1 cellular context compared by ENCODE assay signal in the genomic region with DNA sequence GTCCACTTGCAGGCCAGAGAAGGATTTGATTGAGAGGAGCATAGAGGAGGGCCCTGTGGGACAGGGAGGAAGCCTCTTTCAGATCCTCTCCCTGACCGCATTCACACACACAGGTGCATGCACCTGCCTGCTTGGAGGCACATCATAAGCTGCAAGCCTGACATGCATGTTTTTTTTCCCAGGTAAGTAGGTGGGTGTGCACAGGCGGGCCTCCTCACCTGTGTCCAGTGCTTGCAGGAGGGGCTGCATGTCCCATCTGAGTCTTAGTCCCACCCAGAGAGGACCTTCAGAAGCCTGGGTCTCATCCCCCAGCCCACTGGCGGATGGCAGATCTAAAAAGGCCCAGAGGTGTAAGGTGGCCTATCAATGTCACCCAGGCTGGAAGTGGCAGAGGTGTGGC.
TF ChIP-seq lines count a peak whose summit lies in the region.

No MANE protein-coding gene starts in this region.

TF ChIP-seq in HepG2, 621 proteins besides CTCF, POLR2A, EP300 and RAD21 (continued from another document):
- TF ChIP-seq, protein P1, sequence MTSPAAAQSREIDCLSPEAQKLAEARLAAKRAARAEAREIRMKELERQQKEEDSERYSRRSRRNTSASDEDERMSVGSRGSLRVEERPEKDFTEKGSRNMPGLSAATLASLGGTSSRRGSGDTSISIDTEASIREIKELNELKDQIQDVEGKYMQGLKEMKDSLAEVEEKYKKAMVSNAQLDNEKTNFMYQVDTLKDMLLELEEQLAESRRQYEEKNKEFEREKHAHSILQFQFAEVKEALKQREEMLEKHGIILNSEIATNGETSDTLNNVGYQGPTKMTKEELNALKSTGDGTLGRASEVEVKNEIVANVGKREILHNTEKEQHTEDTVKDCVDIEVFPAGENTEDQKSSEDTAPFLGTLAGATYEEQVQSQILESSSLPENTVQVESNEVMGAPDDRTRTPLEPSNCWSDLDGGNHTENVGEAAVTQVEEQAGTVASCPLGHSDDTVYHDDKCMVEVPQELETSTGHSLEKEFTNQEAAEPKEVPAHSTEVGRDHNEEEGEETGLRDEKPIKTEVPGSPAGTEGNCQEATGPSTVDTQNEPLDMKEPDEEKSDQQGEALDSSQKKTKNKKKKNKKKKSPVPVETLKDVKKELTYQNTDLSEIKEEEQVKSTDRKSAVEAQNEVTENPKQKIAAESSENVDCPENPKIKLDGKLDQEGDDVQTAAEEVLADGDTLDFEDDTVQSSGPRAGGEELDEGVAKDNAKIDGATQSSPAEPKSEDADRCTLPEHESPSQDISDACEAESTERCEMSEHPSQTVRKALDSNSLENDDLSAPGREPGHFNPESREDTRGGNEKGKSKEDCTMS (CRISPR knock-in tag; conservative IDR thresholded peaks at IDR 0.05), result no peak
- TF ChIP-seq ZNF567 (CRISPR knock-in tag; IDR thresholded peaks at IDR 0.05; ENCODE audit: borderline replicate concordance) (no peak), GATA4 (IDR thresholded peaks at IDR 0.05; ENCODE audit: borderline replicate concordance, low read depth) (no peak)
- TF ChIP-seq, protein P2, sequence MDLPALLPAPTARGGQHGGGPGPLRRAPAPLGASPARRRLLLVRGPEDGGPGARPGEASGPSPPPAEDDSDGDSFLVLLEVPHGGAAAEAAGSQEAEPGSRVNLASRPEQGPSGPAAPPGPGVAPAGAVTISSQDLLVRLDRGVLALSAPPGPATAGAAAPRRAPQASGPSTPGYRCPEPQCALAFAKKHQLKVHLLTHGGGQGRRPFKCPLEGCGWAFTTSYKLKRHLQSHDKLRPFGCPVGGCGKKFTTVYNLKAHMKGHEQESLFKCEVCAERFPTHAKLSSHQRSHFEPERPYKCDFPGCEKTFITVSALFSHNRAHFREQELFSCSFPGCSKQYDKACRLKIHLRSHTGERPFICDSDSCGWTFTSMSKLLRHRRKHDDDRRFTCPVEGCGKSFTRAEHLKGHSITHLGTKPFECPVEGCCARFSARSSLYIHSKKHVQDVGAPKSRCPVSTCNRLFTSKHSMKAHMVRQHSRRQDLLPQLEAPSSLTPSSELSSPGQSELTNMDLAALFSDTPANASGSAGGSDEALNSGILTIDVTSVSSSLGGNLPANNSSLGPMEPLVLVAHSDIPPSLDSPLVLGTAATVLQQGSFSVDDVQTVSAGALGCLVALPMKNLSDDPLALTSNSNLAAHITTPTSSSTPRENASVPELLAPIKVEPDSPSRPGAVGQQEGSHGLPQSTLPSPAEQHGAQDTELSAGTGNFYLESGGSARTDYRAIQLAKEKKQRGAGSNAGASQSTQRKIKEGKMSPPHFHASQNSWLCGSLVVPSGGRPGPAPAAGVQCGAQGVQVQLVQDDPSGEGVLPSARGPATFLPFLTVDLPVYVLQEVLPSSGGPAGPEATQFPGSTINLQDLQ (CRISPR knock-in tag; IDR thresholded peaks at IDR 0.05), result no peak
